ENCODE assay signal across 1 cellular context in genomic region chr21:33587792-33588484, GRCh38.
TF ChIP-seq lines count a peak whose summit lies in the region.

No MANE protein-coding gene starts in this region.

TF ChIP-seq in HepG2, 621 proteins besides CTCF, POLR2A, EP300 and RAD21 (continued from another document):
- no peak for TF ChIP-seq ISL2 (CRISPR knock-in tag; IDR thresholded peaks at IDR 0.05)
- 0 out of 2 replicates have a peak, but pooled peaks have one; percentile 3 for TF ChIP-seq ZNF724P (CRISPR knock-in tag; IDR thresholded peaks at IDR 0.05; ENCODE audit: borderline replicate concordance)
- TF ChIP-seq NRL (CRISPR knock-in tag; IDR thresholded peaks at IDR 0.05; ENCODE audit: borderline replicate concordance), result peak; percentile 7; the same call in 1 of the 2 replicates
- peak; percentile 42; the same call in 1 of the 2 replicates for TF ChIP-seq ARNTL (CRISPR knock-in tag; IDR thresholded peaks at IDR 0.05)
- no peak for TF ChIP-seq ZNF235 (CRISPR knock-in tag; IDR thresholded peaks at IDR 0.05; ENCODE audit: borderline replicate concordance)
- TF ChIP-seq ATF6 (CRISPR knock-in tag; conservative IDR thresholded peaks at IDR 0.05), result no peak
